24 cellular contexts compared by ENCODE assay signal in the genomic region with DNA sequence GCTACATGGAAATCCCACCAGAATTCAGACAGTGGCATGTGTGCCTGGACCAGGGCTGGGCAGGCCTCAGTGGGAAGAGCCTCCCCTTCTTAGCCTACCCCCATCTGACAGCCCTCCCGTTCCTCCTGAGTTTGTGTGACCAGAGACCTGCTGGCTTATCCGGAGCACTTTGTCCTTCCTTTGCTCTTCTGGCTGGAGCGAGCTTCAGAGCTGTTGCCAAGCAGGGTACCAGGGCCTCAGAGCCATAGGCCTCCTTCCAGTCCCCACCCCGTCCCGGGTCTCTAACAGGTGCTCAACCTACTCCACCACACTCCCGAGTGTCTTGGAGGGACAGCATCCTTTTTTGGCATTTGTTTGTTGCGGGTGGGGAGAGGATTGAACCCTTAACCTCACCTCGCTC. TPM values are rescaled to one million over a fixed set of nuclear protein-coding genes. Genes with fewer than 3 reads are reported as not detected.
A peak's percentile ranks its signal among the peaks of the same experiment; 100 is the strongest.
DNase-seq lines count a peak whose midpoint lies in the region; ATAC-seq, FAIRE-seq and TF ChIP-seq lines count a peak whose summit lies in the region.
"Had no signal": no experiment of that assay in that cellular context is flagged by ENCODE, and none has a peak within 500 bp of the region (broad histone marks: within the 10 kb centered on the region; RNA-seq: fewer than 3 reads in every experiment).

No MANE protein-coding gene starts in this region.

- no peak for FAIRE-seq in kidney (lab: Jason Lieb, UNC)
- FAIRE-seq: A549, HTR-8/SVneo had no signal

- intact Hi-C loops in Right ventricle myocardium superior (cut with DNase I), result no loop called here
- intact Hi-C loops in kidney (cut with DNase I), result no loop called here
- intact Hi-C loops in posterior vena cava (cut with DNase I), result no loop called here

- H3K9ac ChIP-seq in kidney (ENCODE audit: low read length in 2 of 2) (no peak overlapping the region), stomach smooth muscle (ENCODE audit: low read length in 2 of 2) (peak overlapping the region in 1 of 2 donors; percentile 2)

- H3K27me3 ChIP-seq in right atrium auricular region (no peaks in the 10 kb centered on the region), stomach smooth muscle (ENCODE audit: control insufficient read depth in 1 of 2, insufficient read depth in 2 of 2, low read length in 2 of 2) (no peaks in the 10 kb centered on the region)
- H3K27me3 ChIP-seq: SJCRH30 had no signal

- H3K9me3 ChIP-seq in right atrium auricular region (no peaks in the 10 kb centered on the region), kidney (ENCODE audit: control insufficient read depth in 1 of 2, low read length in 2 of 2) (no peaks in the 10 kb centered on the region), stomach smooth muscle (ENCODE audit: control insufficient read depth in 2 of 2, low read length in 2 of 2) (no peaks in the 10 kb centered on the region)
- H3K9me3 ChIP-seq: A549, SJCRH30 had no signal

- H3K27ac ChIP-seq in right atrium auricular region, result peak overlapping the region; percentile 81 to 90
- H3K27ac ChIP-seq in kidney (ENCODE audit: low read depth in 2 of 2, low read length in 2 of 2), result no peak overlapping the region
- peak overlapping the region; percentile 64 for H3K27ac ChIP-seq in stomach smooth muscle (ENCODE audit: low read length)
- H3K27ac ChIP-seq: A549, SJCRH30 had no signal

- DNase-seq in right atrium auricular region (ENCODE audit: low spot score) (no peak), Right ventricle myocardium superior (no peak), kidney (peak; percentile 66), posterior vena cava (ENCODE audit: low spot score) (peak; percentile 31), germinal center (ENCODE audit: low spot score) (no peak), putamen (ENCODE audit: low spot score) (no peak)
- DNase-seq: COR-L47; DMS79; H7; KG1; NCI-H1105; NCI-H1694; NCI-H2081; NCI-H2171; NCI-H345; NCI-H524; NCI-H774; NK-92 treated with Interleukin-12 subunit alpha and Interleukin-12 subunit beta, amount 100 ng/mL, for 24 hours; SJCRH30 had no signal

- peaks cover 0 to 97% of the 10 kb centered on the region in 2 donors for H3K4me1 ChIP-seq in right atrium auricular region
- H3K4me1 ChIP-seq in kidney (ENCODE audit: control insufficient read depth in 1 of 2, insufficient read depth in 1 of 2, low read depth in 1 of 2, low read length in 2 of 2), result peaks cover 5 to 27% of the 10 kb centered on the region in 2 donors
- peaks cover 76% of the 10 kb centered on the region for H3K4me1 ChIP-seq in stomach smooth muscle (ENCODE audit: control insufficient read depth, insufficient read depth, low read length)
- H3K4me1 ChIP-seq: A549 had no signal

- ATAC-seq in Right ventricle myocardium superior (ENCODE audit: poor library complexity), result no peak
- ATAC-seq in GM19463 (IDR thresholded peaks at IDR 0.05; ENCODE audit: unreplicated experiment), result no peak
- ATAC-seq: A549, Panc1 had no signal

- H3K4me3 ChIP-seq in right atrium auricular region (no peak overlapping the region), kidney (ENCODE audit: low read length in 2 of 2) (no peak overlapping the region), stomach smooth muscle (ENCODE audit: low read length in 2 of 2) (no peak overlapping the region)
- H3K4me3 ChIP-seq: A549, SJCRH30 had no signal

- TF ChIP-seq CTCF in right atrium auricular region (IDR thresholded peaks at IDR 0.05) (no peak), kidney (IDR thresholded peaks at IDR 0.05; ENCODE audit: borderline replicate concordance, extremely low read depth, insufficient read depth) (no peak)

- H3K36me3 ChIP-seq in right atrium auricular region, result peaks cover 6% of the 10 kb centered on the region
- H3K36me3 ChIP-seq in kidney (ENCODE audit: control insufficient read depth in 1 of 2, insufficient read depth in 2 of 2, low read length in 2 of 2), result peaks cover 0 to 17% of the 10 kb centered on the region in 2 donors
- H3K36me3 ChIP-seq in stomach smooth muscle (ENCODE audit: control insufficient read depth in 2 of 2, insufficient read depth in 2 of 2, low read length in 2 of 2), result peaks cover 5 to 9% of the 10 kb centered on the region in 2 donors

RNA-seq across cellular contexts. Expression of gene TRIM8, which starts 26.5 kb away (rescaled TPM):
- total RNA-seq in right atrium auricular region (100 to 1,000 TPM; 106 to 125 TPM), Right ventricle myocardium superior (103 TPM), kidney (198 TPM), posterior vena cava (100 to 1,000 TPM; 122 to 125 TPM)
- polyA plus RNA-seq in kidney (ENCODE audit: insufficient read depth, low read depth, low replicate concordance), result 160 TPM

Comparison
In these comparisons a context has a peak if more than half of its experiments do, and no peak if none do; other contexts are left out.
1. DNase-seq: peak in kidney (single experiment) and posterior vena cava (single experiment); none in right atrium auricular region (single experiment), Right ventricle myocardium superior (single experiment), germinal center (single experiment) and putamen (single experiment).
2. H3K27ac ChIP-seq: peak in right atrium auricular region (2 of 2) and stomach smooth muscle (single experiment); none in kidney (0 of 2).